Comparison of ENCODE assay signal across 18 cellular contexts in the genomic region with DNA sequence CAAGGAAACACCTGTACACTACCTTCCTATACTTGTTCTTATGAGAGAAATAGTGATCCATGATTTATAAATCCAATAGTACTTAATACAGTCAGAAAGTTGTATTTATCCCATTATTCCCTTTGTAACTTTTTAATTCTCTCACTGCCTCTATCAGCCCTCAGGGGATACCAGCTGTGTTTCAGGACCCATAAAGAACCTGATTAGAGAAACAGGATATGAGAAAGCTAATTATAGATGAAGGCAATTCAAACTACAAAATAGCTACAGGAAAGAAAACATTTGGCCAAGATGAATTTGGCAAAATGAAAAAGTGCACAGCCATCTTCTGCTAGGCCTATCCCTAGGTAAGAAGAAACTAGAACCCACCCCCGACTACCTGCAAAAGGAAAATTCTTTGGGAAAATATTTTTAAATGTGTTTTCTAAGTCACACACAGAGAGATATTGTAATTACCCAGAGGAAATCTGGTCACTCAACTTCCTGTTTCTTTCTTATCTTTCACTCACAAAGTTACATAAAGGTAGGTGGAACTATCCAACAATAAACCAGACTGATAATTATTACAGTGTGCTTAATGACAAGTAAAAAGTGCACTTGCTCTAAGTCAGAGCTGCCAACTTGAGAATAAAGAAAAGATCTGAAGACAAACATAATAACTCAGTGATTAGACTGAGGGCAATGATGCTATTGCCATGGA.
DNase-seq lines count a peak whose midpoint lies in the region; ATAC-seq and TF ChIP-seq lines count a peak whose summit lies in the region.
"Had no signal": no experiment of that assay in that cellular context is flagged by ENCODE, and none has a peak within 500 bp of the region (broad histone marks: within the 10 kb centered on the region; RNA-seq: fewer than 3 reads in every experiment).

No MANE protein-coding gene starts in this region.

- H3K4me1 ChIP-seq in BLaER1 (peaks cover 28% of the 10 kb centered on the region), GM23248 (ENCODE audit: insufficient read depth) (no peaks in the 10 kb centered on the region), mammary epithelial cell (ENCODE audit: insufficient read depth, low read length) (no peaks in the 10 kb centered on the region)

- H3K9ac ChIP-seq in BLaER1: no peak overlapping the region
- H3K9ac ChIP-seq in GM23248: no peak overlapping the region
- H3K9ac ChIP-seq in mammary epithelial cell (ENCODE audit: insufficient read depth, low read length): no peak overlapping the region

- no peak for DNase-seq in natural killer cell treated with Interleukin-12 subunit alpha and Interleukin-12 subunit beta and Interleukin-15 and Interleukin-18, amount 100 ng/mL, for 72 hours (ENCODE audit: low spot score)
- no peak for DNase-seq in GM23248
- no peak for DNase-seq in kidney tubule cell (ENCODE audit: low spot score)
- no peak for DNase-seq in mammary epithelial cell
- DNase-seq: activated CD4-positive, CD25-positive, alpha-beta regulatory T cell treated with anti-CD3 and anti-CD28 coated beads, Interleukin-2, amount 50 U/mL, for 72 hours; activated T-cell treated with anti-CD3 and anti-CD28 coated beads, Interleukin-2, amount 50 U/mL, for 1 hour; amniotic stem cell; COR-L47; dermis blood vessel endothelial cell; NCI-H2081 treated with DMSO at 0.1 percent for 48 hours; ovary; stimulated activated CD4-positive, alpha-beta T cell treated with anti-CD3 and anti-CD28 coated beads, Interleukin-12 subunit alpha, Interleukin-12 subunit beta, amount 100 ng/mL, for 4 hours; trophoblast cell had no signal

- H3K4me3 Mint-ChIP-seq in natural killer cell treated with Interleukin-12 subunit alpha and Interleukin-12 subunit beta and Interleukin-15 and Interleukin-18, amount 100 ng/mL, for 72 hours: no peak overlapping the region

- ATAC-seq in GM19455 (IDR thresholded peaks at IDR 0.05; ENCODE audit: unreplicated experiment) (peak; percentile 68), HG02885 (IDR thresholded peaks at IDR 0.05; ENCODE audit: poor library complexity, unreplicated experiment) (peak; percentile 54), HG03575 (IDR thresholded peaks at IDR 0.05; ENCODE audit: extremely low read depth, insufficient number of reproducible peaks, low FRiP score, unreplicated experiment) (peak; percentile 52)
- no peak for ATAC-seq in natural killer cell treated with Interleukin-12 subunit alpha and Interleukin-12 subunit beta and Interleukin-15 and Interleukin-18, amount 100 ng/mL, for 72 hours

- H3K27me3 ChIP-seq in BLaER1: peaks cover 84% of the 10 kb centered on the region
- no peaks in the 10 kb centered on the region for H3K27me3 ChIP-seq in GM23248 (replicated peaks; ENCODE audit: insufficient read depth)
- peaks cover 2% of the 10 kb centered on the region for H3K27me3 ChIP-seq in mammary epithelial cell (ENCODE audit: insufficient read depth, low read length)
- H3K27me3 ChIP-seq: ovary had no signal

- intact Hi-C loops in mammary epithelial cell (cut with micrococcal nuclease): no loop called here

- peak overlapping the region; percentile 44; the same call in 1 of the 2 replicates for H3K27ac ChIP-seq in BLaER1
- H3K27ac ChIP-seq in GM23248: no peak overlapping the region
- no peak overlapping the region for H3K27ac ChIP-seq in mammary epithelial cell (ENCODE audit: insufficient read depth, low read depth, low read length)
- H3K27ac ChIP-seq: ovary, SK-N-MC had no signal

- H3K36me3 ChIP-seq in BLaER1 (no peaks in the 10 kb centered on the region), GM23248 (ENCODE audit: low read depth) (no peaks in the 10 kb centered on the region), mammary epithelial cell (ENCODE audit: insufficient read depth, low read length) (no peaks in the 10 kb centered on the region)
- H3K36me3 ChIP-seq: ovary had no signal

- H3K9me2 ChIP-seq in GM23248 (ENCODE audit: insufficient read depth): no peaks in the 10 kb centered on the region

- H3K27me3 Mint-ChIP-seq in natural killer cell treated with Interleukin-12 subunit alpha and Interleukin-12 subunit beta and Interleukin-15 and Interleukin-18, amount 100 ng/mL, for 72 hours: peaks cover 0 to 3% of the 10 kb centered on the region in 2 donors

- H3K4me2 ChIP-seq in BLaER1 (peak overlapping the region; percentile 53), GM23248 (ENCODE audit: unreplicated experiment) (no peak overlapping the region), mammary epithelial cell (ENCODE audit: insufficient read depth, low read depth, low read length) (no peak overlapping the region)

- TF ChIP-seq CTCF in mammary epithelial cell (conservative IDR thresholded peaks at IDR 0.05 in 1 of 2, IDR thresholded peaks at IDR 0.05 in 1 of 2; ENCODE audit: extremely low read depth in 1 of 2, insufficient read depth in 1 of 2, low read depth in 1 of 2, low read length in 2 of 2): no peak

- H3K9me3 Mint-ChIP-seq in natural killer cell treated with Interleukin-12 subunit alpha and Interleukin-12 subunit beta and Interleukin-15 and Interleukin-18, amount 100 ng/mL, for 72 hours: peaks cover 6% of the 10 kb centered on the region

- no TSS peak for BruUV-seq in mammary epithelial cell (replicated peaks; lab: Mats Ljungman, UMichigan)

- no peak overlapping the region for H3K27ac Mint-ChIP-seq in natural killer cell treated with Interleukin-12 subunit alpha and Interleukin-12 subunit beta and Interleukin-15 and Interleukin-18, amount 100 ng/mL, for 72 hours

- H3K4me1 Mint-ChIP-seq in natural killer cell treated with Interleukin-12 subunit alpha and Interleukin-12 subunit beta and Interleukin-15 and Interleukin-18, amount 100 ng/mL, for 72 hours (ENCODE audit: low read depth in 2 of 2): no peaks in the 10 kb centered on the region

- H4K20me1 ChIP-seq in BLaER1 (no peaks in the 10 kb centered on the region), GM23248 (ENCODE audit: insufficient read depth) (no peaks in the 10 kb centered on the region), mammary epithelial cell (ENCODE audit: insufficient read depth, low read length) (no peaks in the 10 kb centered on the region)

- in situ Hi-C loops in GM23248 (cut with MboI): no loop called here
- in situ Hi-C loops in mammary epithelial cell (cut with MboI; ENCODE audit: low sequenced_read_pairs in 2 of 2): no loop called here

- CTCF ChIA-PET in mammary epithelial cell (lab: Charles Lee; ENCODE audit: low non-redundant PET): no interaction called here

- H2AFZ ChIP-seq in GM23248: no peak overlapping the region
- no peak overlapping the region for H2AFZ ChIP-seq in mammary epithelial cell (ENCODE audit: low read depth, low read length)

- H3K9me3 ChIP-seq in BLaER1 (no peaks in the 10 kb centered on the region), GM23248 (ENCODE audit: low read depth) (no peaks in the 10 kb centered on the region), mammary epithelial cell (replicated peaks; ENCODE audit: insufficient read depth, low read length) (no peaks in the 10 kb centered on the region)
- H3K9me3 ChIP-seq: ovary had no signal

- H3K36me3 Mint-ChIP-seq in natural killer cell treated with Interleukin-12 subunit alpha and Interleukin-12 subunit beta and Interleukin-15 and Interleukin-18, amount 100 ng/mL, for 72 hours: no peaks in the 10 kb centered on the region

- H3K4me3 ChIP-seq in BLaER1: no peak overlapping the region
- no peak overlapping the region for H3K4me3 ChIP-seq in GM23248
- H3K4me3 ChIP-seq in mammary epithelial cell (replicated peaks in 1 of 3; ENCODE audit: insufficient read depth in 1 of 3, low read depth in 2 of 3, low read length in 3 of 3): no peak overlapping the region
- H3K4me3 ChIP-seq: ovary, SK-N-MC had no signal

- no peaks in the 10 kb centered on the region for H3F3A ChIP-seq in GM23248 (ENCODE audit: insufficient read depth)

- dilution Hi-C loops in mammary epithelial cell (cut with HindIII; ENCODE audit: low sequenced_read_pairs): no loop called here

- 54 to 55% methylated on average over 1 of the region's 1 CpG for WGBS in GM23248 (ENCODE audit: low coverage in 1 of 2, low lambda C conversion rate in 2 of 2, missing lambda C conversion rate in 2 of 2), 2 experiments
- WGBS in mammary epithelial cell (ENCODE audit: low coverage, missing lambda C conversion rate): 31% methylated on average over 1 of the region's 1 CpG

- no peaks in the 10 kb centered on the region for H3K79me2 ChIP-seq in GM23248 (ENCODE audit: insufficient read depth)
- H3K79me2 ChIP-seq in mammary epithelial cell (ENCODE audit: insufficient read depth, low read length): no peaks in the 10 kb centered on the region

Comparison
In these comparisons a context has a peak if more than half of its experiments do, and no peak if none do; other contexts are left out.
1. ATAC-seq: peak in GM19455 (single experiment), HG02885 (single experiment) and HG03575 (single experiment); none in natural killer cell treated with Interleukin-12 subunit alpha and Interleukin-12 subunit beta and Interleukin-15 and Interleukin-18, amount 100 ng/mL, for 72 hours (0 of 2).